15 cellular contexts compared by ENCODE assay signal in genomic region chr3:60217156-60217911, GRCh38.
"Had no signal": no experiment of that assay in that cellular context is flagged by ENCODE, and none has a peak within 500 bp of the region (broad histone marks: within the 10 kb centered on the region; RNA-seq: fewer than 3 reads in every experiment).

No MANE protein-coding gene starts in this region.

- DNase-seq: activated CD4-positive, alpha-beta memory T cell treated with anti-CD3 and anti-CD28 coated beads for 36 hours; activated gamma-delta T cell; activated T-cell treated with anti-CD3 and anti-CD28 coated beads, Interleukin-2, amount 50 U/mL, for 48 hours; aorta; esophagus squamous epithelium; mucosa of descending colon; naive thymus-derived CD8-positive, alpha-beta T cell; occipital lobe; right lobe of liver; spleen; stimulated activated CD4-positive, alpha-beta T cell treated with anti-CD3 and anti-CD28 coated beads, Interleukin-2, amount 100 ng/mL, for 24 hours; stimulated activated naive CD4-positive, alpha-beta T cell; T-helper 9 cell had no signal

- H3K9me3 ChIP-seq: esophagus squamous epithelium, gastroesophageal sphincter, mucosa of descending colon, prostate gland, right lobe of liver, spleen had no signal

- H3K27me3 ChIP-seq: esophagus squamous epithelium, gastroesophageal sphincter, right lobe of liver, spleen had no signal

- H3K4me1 ChIP-seq: esophagus squamous epithelium, gastroesophageal sphincter, prostate gland, right lobe of liver, spleen had no signal

- H3K4me3 ChIP-seq: esophagus squamous epithelium, gastroesophageal sphincter, mucosa of descending colon, prostate gland, right lobe of liver, spleen had no signal

- H3K36me3 ChIP-seq: esophagus squamous epithelium, gastroesophageal sphincter, prostate gland, right lobe of liver, spleen had no signal

- H3K27ac ChIP-seq: esophagus squamous epithelium, gastroesophageal sphincter, prostate gland, right lobe of liver, spleen had no signal

- ATAC-seq: gastroesophageal sphincter; mucosa of descending colon; naive thymus-derived CD8-positive, alpha-beta T cell; right lobe of liver had no signal
